1 cellular context compared by ENCODE assay signal in the genomic region with DNA sequence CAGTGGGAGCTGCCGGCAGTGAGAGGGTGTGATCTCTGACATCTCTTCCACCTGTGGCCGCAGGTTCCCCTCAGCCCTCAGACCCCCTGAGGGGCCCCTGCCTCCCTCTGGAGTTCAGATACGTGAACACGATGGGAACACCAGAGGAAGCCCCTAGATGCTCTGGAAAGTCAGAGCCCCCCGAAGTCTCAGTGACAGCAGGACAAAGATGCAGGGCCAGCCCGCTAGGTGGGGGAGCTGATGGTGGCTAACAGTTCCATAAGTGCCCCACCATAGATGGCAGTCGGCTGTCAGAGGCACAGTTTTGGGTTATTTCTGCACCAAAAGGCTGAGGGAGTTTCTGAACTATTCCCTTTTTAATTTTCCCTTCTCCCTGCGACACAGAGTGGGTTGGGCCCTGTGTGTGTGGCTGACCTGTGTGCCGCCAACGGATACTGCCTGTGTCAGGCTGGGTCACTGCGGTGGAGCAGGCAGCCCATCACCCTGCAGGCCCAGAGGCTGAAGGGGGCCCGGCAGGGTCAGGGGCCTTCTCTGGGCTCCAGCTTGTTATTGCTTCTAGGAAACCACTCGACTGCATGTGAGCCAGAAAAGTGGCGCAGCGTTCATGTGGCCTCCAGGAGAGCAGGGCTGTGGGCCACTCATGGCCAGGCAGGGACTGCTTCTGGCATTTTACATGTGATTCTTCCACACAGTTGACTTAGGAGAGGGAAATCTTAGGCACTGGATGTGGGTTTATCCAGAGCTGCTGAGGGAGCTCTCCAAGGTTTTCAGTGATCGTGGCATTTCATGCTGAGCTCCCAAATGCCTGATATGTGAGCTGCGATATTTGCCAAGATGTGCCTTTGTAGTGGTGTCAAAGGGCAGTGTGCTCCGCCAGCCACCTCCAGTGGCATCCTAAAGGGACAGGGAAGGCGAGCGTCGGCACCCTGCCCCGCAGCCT.
A peak's percentile ranks its signal among the peaks of the same experiment; 100 is the strongest.
TF ChIP-seq lines count a peak whose summit lies in the region.

No MANE protein-coding gene starts in this region.

TF ChIP-seq in HEK293, 187 proteins besides CTCF, POLR2A, EP300 and RAD21:
- TF ChIP-seq, protein P1, sequence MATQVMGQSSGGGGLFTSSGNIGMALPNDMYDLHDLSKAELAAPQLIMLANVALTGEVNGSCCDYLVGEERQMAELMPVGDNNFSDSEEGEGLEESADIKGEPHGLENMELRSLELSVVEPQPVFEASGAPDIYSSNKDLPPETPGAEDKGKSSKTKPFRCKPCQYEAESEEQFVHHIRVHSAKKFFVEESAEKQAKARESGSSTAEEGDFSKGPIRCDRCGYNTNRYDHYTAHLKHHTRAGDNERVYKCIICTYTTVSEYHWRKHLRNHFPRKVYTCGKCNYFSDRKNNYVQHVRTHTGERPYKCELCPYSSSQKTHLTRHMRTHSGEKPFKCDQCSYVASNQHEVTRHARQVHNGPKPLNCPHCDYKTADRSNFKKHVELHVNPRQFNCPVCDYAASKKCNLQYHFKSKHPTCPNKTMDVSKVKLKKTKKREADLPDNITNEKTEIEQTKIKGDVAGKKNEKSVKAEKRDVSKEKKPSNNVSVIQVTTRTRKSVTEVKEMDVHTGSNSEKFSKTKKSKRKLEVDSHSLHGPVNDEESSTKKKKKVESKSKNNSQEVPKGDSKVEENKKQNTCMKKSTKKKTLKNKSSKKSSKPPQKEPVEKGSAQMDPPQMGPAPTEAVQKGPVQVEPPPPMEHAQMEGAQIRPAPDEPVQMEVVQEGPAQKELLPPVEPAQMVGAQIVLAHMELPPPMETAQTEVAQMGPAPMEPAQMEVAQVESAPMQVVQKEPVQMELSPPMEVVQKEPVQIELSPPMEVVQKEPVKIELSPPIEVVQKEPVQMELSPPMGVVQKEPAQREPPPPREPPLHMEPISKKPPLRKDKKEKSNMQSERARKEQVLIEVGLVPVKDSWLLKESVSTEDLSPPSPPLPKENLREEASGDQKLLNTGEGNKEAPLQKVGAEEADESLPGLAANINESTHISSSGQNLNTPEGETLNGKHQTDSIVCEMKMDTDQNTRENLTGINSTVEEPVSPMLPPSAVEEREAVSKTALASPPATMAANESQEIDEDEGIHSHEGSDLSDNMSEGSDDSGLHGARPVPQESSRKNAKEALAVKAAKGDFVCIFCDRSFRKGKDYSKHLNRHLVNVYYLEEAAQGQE (tag by site-specific recombination; IDR thresholded peaks at IDR 0.05): peak; percentile 75
- no peak for TF ChIP-seq ZNF558 (tag by site-specific recombination; IDR thresholded peaks at IDR 0.05)
- TF ChIP-seq YY1 (tag by site-specific recombination; IDR thresholded peaks at IDR 0.05): no peak
